14 cellular contexts compared by ENCODE assay signal in genomic region chr3:177550667-177551066, GRCh38.
"Had no signal": no experiment of that assay in that cellular context is flagged by ENCODE, and none has a peak within 500 bp of the region (broad histone marks: within the 10 kb centered on the region; RNA-seq: fewer than 3 reads in every experiment).

No MANE protein-coding gene starts in this region.

- H3K36me3 ChIP-seq: breast epithelium, esophagus squamous epithelium, heart right ventricle, left lung, spleen had no signal

- H3K9me3 ChIP-seq: breast epithelium, esophagus squamous epithelium, heart right ventricle, left lung, spleen had no signal

- H3K9me3 Mint-ChIP-seq: activated CD4-positive, alpha-beta memory T cell treated with anti-CD3 and anti-CD28 coated beads for 36 hours had no signal

- H3K27ac ChIP-seq: breast epithelium, heart right ventricle, left lung had no signal

- H3K27me3 Mint-ChIP-seq: activated CD4-positive, alpha-beta memory T cell treated with anti-CD3 and anti-CD28 coated beads for 36 hours had no signal

- H3K4me3 ChIP-seq: breast epithelium, esophagus squamous epithelium, heart right ventricle, left lung, spleen had no signal

- ATAC-seq: heart right ventricle, left lung had no signal

- H3K27me3 ChIP-seq: breast epithelium, esophagus squamous epithelium, heart right ventricle, left lung, spleen had no signal

- H3K36me3 Mint-ChIP-seq: activated CD4-positive, alpha-beta memory T cell treated with anti-CD3 and anti-CD28 coated beads for 36 hours had no signal

- H3K4me3 Mint-ChIP-seq: activated CD4-positive, alpha-beta memory T cell treated with anti-CD3 and anti-CD28 coated beads for 36 hours had no signal

- H3K27ac Mint-ChIP-seq: activated CD4-positive, alpha-beta memory T cell treated with anti-CD3 and anti-CD28 coated beads for 36 hours had no signal

- DNase-seq: activated CD4-positive, alpha-beta memory T cell treated with anti-CD3 and anti-CD28 coated beads for 36 hours; activated CD4-positive, CD25-positive, alpha-beta regulatory T cell treated with anti-CD3 and anti-CD28 coated beads, Interleukin-2, amount 50 U/mL, for 72 hours; activated gamma-delta T cell; activated T-cell treated with anti-CD3 and anti-CD28 coated beads, Interleukin-2, amount 50 U/mL, for 48 hours; effector CD4-positive, alpha-beta T cell; esophagus squamous epithelium; heart right ventricle; left lung; midbrain; retina; spleen; stimulated activated CD4-positive, alpha-beta T cell treated with anti-CD3 and anti-CD28 coated beads, Interleukin-4, amount 100 ng/mL, for 4 hours; SW 1271 had no signal
